In genomic region chr16:88934066-88934667, GRCh38 we compare ENCODE assay signal across 22 cellular contexts. TPM values are rescaled to one million over a fixed set of nuclear protein-coding genes. Genes with fewer than 3 reads are reported as not detected.
DNase-seq lines count a peak whose midpoint lies in the region; ATAC-seq, FAIRE-seq and TF ChIP-seq lines count a peak whose summit lies in the region.
"Had no signal": no experiment of that assay in that cellular context is flagged by ENCODE, and none has a peak within 500 bp of the region (broad histone marks: within the 10 kb centered on the region; RNA-seq: fewer than 3 reads in every experiment).

No MANE protein-coding gene starts in this region.

- no peaks in the 10 kb centered on the region for H3K36me3 ChIP-seq in GM23338 (ENCODE audit: insufficient read depth)
- H3K36me3 ChIP-seq in H1 (ENCODE audit: control insufficient read depth in 2 of 4, insufficient read depth in 4 of 4, low read length in 3 of 4): no peaks in the 10 kb centered on the region

- H3K79me2 ChIP-seq in GM23338 (replicated peaks; ENCODE audit: insufficient read depth): no peaks in the 10 kb centered on the region
- no peaks in the 10 kb centered on the region for H3K79me2 ChIP-seq in H1 (ENCODE audit: control insufficient read depth in 1 of 2, insufficient read depth in 2 of 2, low read length in 2 of 2)

- H4K20me1 ChIP-seq in GM23338 (replicated peaks; ENCODE audit: insufficient read depth) (no peaks in the 10 kb centered on the region), H1 (replicated peaks in 1 of 2; ENCODE audit: control insufficient read depth in 1 of 2, insufficient read depth in 2 of 2, low read length in 2 of 2) (peaks cover 0 to 3% of the 10 kb centered on the region in 2 experiments)

- no peak for FAIRE-seq in H1 (lab: Jason Lieb, UNC)
- FAIRE-seq: D721Med, GM12892, GM19239 had no signal

- H3K4me3 ChIP-seq in right cardiac atrium (ENCODE audit: low read length): no peak overlapping the region
- no peak overlapping the region for H3K4me3 ChIP-seq in GM23338
- no peak overlapping the region for H3K4me3 ChIP-seq in H1 (ENCODE audit: extremely low read depth in 1 of 4, insufficient read depth in 2 of 4, low read depth in 3 of 4, low read length in 4 of 4)

- H3K23me2 ChIP-seq in H1 (ENCODE audit: low read depth, low read length): no peaks in the 10 kb centered on the region

- no peak overlapping the region for H3K18ac ChIP-seq in H1 (ENCODE audit: extremely low read depth, low read length)

- H2BK15ac ChIP-seq in H1 (ENCODE audit: low read length): no peak overlapping the region

- TF ChIP-seq EP300 in H1 (IDR thresholded peaks at IDR 0.05; ENCODE audit: borderline replicate concordance in 1 of 2, low read depth in 2 of 2, low read length in 2 of 2): no peak

- no peak overlapping the region for H3K23ac ChIP-seq in H1 (ENCODE audit: insufficient read length)

- H3K4me1 ChIP-seq in right cardiac atrium (ENCODE audit: control insufficient read depth, insufficient read depth, low read length) (peaks cover 2% of the 10 kb centered on the region), GM23338 (ENCODE audit: insufficient read depth) (no peaks in the 10 kb centered on the region), H1 (replicated peaks in 1 of 4; ENCODE audit: control insufficient read depth in 3 of 4, insufficient read depth in 4 of 4, low read length in 3 of 4) (no peaks in the 10 kb centered on the region)

- H3K14ac ChIP-seq in H1 (ENCODE audit: insufficient read length): no peak overlapping the region

- H2BK5ac ChIP-seq in H1 (ENCODE audit: low read depth, low read length): no peak overlapping the region

- H3K4me1 Mint-ChIP-seq in GM23338: no peaks in the 10 kb centered on the region

- CTCF ChIA-PET in H1 (lab: Charles Lee; ENCODE audit: partially characterized antibody): no interaction called here

- no peak overlapping the region for H3K56ac ChIP-seq in H1 (replicated peaks; ENCODE audit: insufficient read length, low read depth, low read length)

- no peak overlapping the region for H3K4me3 Mint-ChIP-seq in GM23338
- H3K4me3 Mint-ChIP-seq: CD14-positive monocyte; CD8-positive, alpha-beta T cell had no signal

- intact Hi-C loops in right cardiac atrium (cut with DNase I): no loop called here
- intact Hi-C loops in left cardiac atrium (cut with DNase I): loop anchor here in 1 of 2 donors (10.0 kb wide), 1 partner anchor 49 kb away; no protein-coding TSS in a partner anchor

- H2AK5ac ChIP-seq in H1 (ENCODE audit: low read depth, low read length): no peak overlapping the region

- no peaks in the 10 kb centered on the region for H3K36me3 Mint-ChIP-seq in GM23338 (ENCODE audit: low read depth)
- H3K36me3 Mint-ChIP-seq: CD8-positive, alpha-beta T cell; IgD-negative memory B cell had no signal

- no peak overlapping the region for H3K27ac Mint-ChIP-seq in GM23338
- H3K27ac Mint-ChIP-seq: CD14-positive monocyte; CD8-positive, alpha-beta T cell had no signal

- WGBS in right cardiac atrium: 75% methylated on average over 33 of the region's 33 CpGs
- WGBS in H1 (ENCODE audit: extremely low coverage in 1 of 2, insufficient coverage in 1 of 2, insufficient read length in 1 of 2, insufficient replicate concordance in 2 of 2, low coverage in 1 of 2, low lambda C conversion rate in 2 of 2, missing lambda C conversion rate in 1 of 2), 2 experiments: 90% methylated on average over 24 of the region's 33 CpGs; no CpG with 5 or more reads in 1 of the 2 experiments

- H3K27me3 ChIP-seq in right cardiac atrium (ENCODE audit: control insufficient read depth, insufficient read depth) (no peaks in the 10 kb centered on the region), GM23338 (ENCODE audit: insufficient read depth) (peaks cover 6% of the 10 kb centered on the region; the same call in 1 of the 2 replicates), H1 (replicated peaks in 1 of 4; ENCODE audit: control insufficient read depth in 3 of 4, extremely low read depth in 1 of 4, insufficient read depth in 3 of 4, low read length in 3 of 4) (peaks cover 0 to 6% (median 4%) of the 10 kb centered on the region in 4 experiments; a peak in 5 of 7 replicates)

- H2BK120ac ChIP-seq in H1 (replicated peaks; ENCODE audit: low read depth, low read length): no peak overlapping the region

- H3K4ac ChIP-seq in H1 (replicated peaks; ENCODE audit: insufficient read length, low read depth, low read length): no peak overlapping the region

- H4K5ac ChIP-seq in H1 (ENCODE audit: insufficient read length, low read depth, low read length): no peak overlapping the region

- TF ChIP-seq POLR2A in H1 (IDR thresholded peaks at IDR 0.05; ENCODE audit: control extremely low read depth in 1 of 2, low read depth in 2 of 2, low read length in 2 of 2): no peak

- 0 out of 2 replicates have a peak overlapping the region, but pooled peaks have one; percentile 27 for H2BK12ac ChIP-seq in H1 (ENCODE audit: low read depth, low read length)

- H3K9me3 ChIP-seq in right cardiac atrium (ENCODE audit: control insufficient read depth, low read length): no peaks in the 10 kb centered on the region
- no peaks in the 10 kb centered on the region for H3K9me3 ChIP-seq in H1 (ENCODE audit: insufficient read depth in 2 of 2, low read depth in 1 of 2, low read length in 1 of 2)

- peak; percentile 10 to 43; a peak in 2 of 4 replicates for TF ChIP-seq CTCF in GM23338 (conservative IDR thresholded peaks at IDR 0.05; ENCODE audit: low read depth in 2 of 2)
- no peak for TF ChIP-seq CTCF in H1 (IDR thresholded peaks at IDR 0.05; ENCODE audit: control extremely low read depth in 1 of 3, insufficient read depth in 1 of 3, low read depth in 1 of 3, low read length in 3 of 3)

- H4K8ac ChIP-seq in H1 (ENCODE audit: extremely low read depth, insufficient read depth, low read length): no peak overlapping the region

- no peak overlapping the region for H2BK20ac ChIP-seq in H1 (ENCODE audit: low read length)

- peaks cover 6% of the 10 kb centered on the region for H3K9me3 Mint-ChIP-seq in GM23338
- H3K9me3 Mint-ChIP-seq: CD8-positive, alpha-beta T cell; IgD-negative memory B cell had no signal

- H3K4me2 ChIP-seq in GM23338 (no peak overlapping the region), H1 (ENCODE audit: insufficient read depth in 1 of 2, low read depth in 2 of 2, low read length in 2 of 2) (no peak overlapping the region)
- H3K4me2 ChIP-seq: KMS-11 had no signal

- no peak overlapping the region for H2AFZ ChIP-seq in GM23338
- H2AFZ ChIP-seq in H1 (ENCODE audit: low read length): no peak overlapping the region; the same call in 1 of the 2 replicates

- no peaks in the 10 kb centered on the region for H3K79me1 ChIP-seq in H1 (ENCODE audit: low read depth, low read length)

- ATAC-seq in right cardiac atrium (no peak), left cardiac atrium (no peak), GM23338 (peak; percentile 55), left lobe of liver (no peak), GM21825 (IDR thresholded peaks at IDR 0.05; ENCODE audit: unreplicated experiment) (no peak)
- ATAC-seq: CD8-positive, alpha-beta T cell had no signal

- H3K27me3 Mint-ChIP-seq in GM23338 (ENCODE audit: insufficient read depth, low read depth, poor library complexity): peaks cover 15% of the 10 kb centered on the region
- H3K27me3 Mint-ChIP-seq: IgD-negative memory B cell had no signal

- H3F3A ChIP-seq in GM23338 (replicated peaks; ENCODE audit: low read depth): no peaks in the 10 kb centered on the region

- DNase-seq in right cardiac atrium: peak in 2 of 3 donors; percentile 28 to 50
- no peak for DNase-seq in left cardiac atrium
- peak; percentile 30 for DNase-seq in GM23338 (ENCODE audit: low spot score)
- no peak for DNase-seq in H1 (ENCODE audit: low read depth in 1 of 2, low spot score in 2 of 2)
- DNase-seq in left lobe of liver (ENCODE audit: low spot score): no peak
- DNase-seq in SKM-1 (lab: John Stamatoyannopoulos, UW; ENCODE audit: unreplicated experiment): no peak
- DNase-seq: ACHN, COR-L47, DMS153, DMS79 treated with DMSO at 0.1 percent for 48 hours, EL, GDM1, H7 had no signal

- POLR2A ChIA-PET in H1 (lab: Charles Lee; ENCODE audit: partially characterized antibody): no interaction called here

- TF ChIP-seq RAD21 in H1 (IDR thresholded peaks at IDR 0.05 in 1 of 2, conservative IDR thresholded peaks at IDR 0.05 in 1 of 2; ENCODE audit: low read depth in 2 of 2, low read length in 2 of 2): 0 out of 4 replicates have a peak, but pooled peaks of 1 of the 2 experiments have one; percentile 5

- no peak overlapping the region for H3K9ac ChIP-seq in H1 (replicated peaks in 1 of 4; ENCODE audit: extremely low read depth in 1 of 4, low read depth in 3 of 4, low read length in 3 of 4)
- H3K9ac ChIP-seq: KMS-11 had no signal

- no peak overlapping the region for H4K91ac ChIP-seq in H1 (replicated peaks; ENCODE audit: insufficient read length, low read length)

- H3K9me2 ChIP-seq in GM23338 (ENCODE audit: insufficient read depth): no peaks in the 10 kb centered on the region

- H3K27ac ChIP-seq in right cardiac atrium (ENCODE audit: low read length) (no peak overlapping the region), GM23338 (ENCODE audit: low read depth) (no peak overlapping the region), H1 (ENCODE audit: low read depth, low read length) (no peak overlapping the region)
- H3K27ac ChIP-seq: KMS-11 had no signal

TF ChIP-seq in GM23338, 12 proteins besides CTCF, POLR2A, EP300 and RAD21 (continues in another document):
- TF ChIP-seq STAT1 (IDR thresholded peaks at IDR 0.05; ENCODE audit: unreplicated experiment) (no peak), EZH2phosphoT487 (IDR thresholded peaks at IDR 0.05; ENCODE audit: unreplicated experiment) (no peak), POLR2AphosphoS5 (IDR thresholded peaks at IDR 0.05; ENCODE audit: low read depth) (no peak), CREB1 (CRISPR knock-in tag; IDR thresholded peaks at IDR 0.05; ENCODE audit: low read depth) (no peak)

TF ChIP-seq in H1, 55 proteins besides CTCF, POLR2A, EP300 and RAD21:
- TF ChIP-seq HDAC2 (IDR thresholded peaks at IDR 0.05; ENCODE audit: borderline replicate concordance in 1 of 2, low read depth in 2 of 2, low read length in 2 of 2): no peak
- TF ChIP-seq SIN3A (conservative IDR thresholded peaks at IDR 0.05 in 1 of 2, IDR thresholded peaks at IDR 0.05 in 1 of 2; ENCODE audit: low read depth in 1 of 2, low read length in 2 of 2): no peak

RNA-seq across cellular contexts. Expression of gene CBFA2T3, which starts 42.8 kb away (rescaled TPM):
- total RNA-seq in right cardiac atrium: 1 to 10 TPM; 5.6 to 8.5 (median 6.9) TPM
- polyA plus RNA-seq in right cardiac atrium: 7.3 TPM
- 1 to 10 TPM; 6.5 to 6.6 TPM for total RNA-seq in left cardiac atrium
- total RNA-seq in GM23338 (2014; rRNA removed; shearing (Covaris generic)): 0.85 and 1.5 TPM in 2 replicates
- polyA plus RNA-seq in GM23338 (2016; fragmentation: Nextera tagmentation; extraction: Ambion mirVana): 0.70 and 0.87 TPM in 2 replicates
- total RNA-seq in H1 (2021; fragmentation: NEBNext Ultra II Directional; extraction: Animal tissue kit (Norgen Biotek cat#: 25700)): 1.3 and 2.7 TPM in 2 replicates
- polyA plus RNA-seq in H1 (2011; rRNA removed): 0.51 and 1.5 TPM in 2 replicates
- polyA plus RNA-seq in H1 (2011; cell fraction: cytosol; rRNA removed): 0.62 TPM
- polyA plus RNA-seq in H1 (2011; cell fraction: nucleus; rRNA removed): 3.9 TPM
- 0.99 to 1.7 TPM (median 1.2 TPM) in 4 replicates for polyA plus RNA-seq in H1 (2012, experiment 1 of 2)
- 1.1 TPM for polyA plus RNA-seq in H1 (2012, experiment 2 of 2)
- 1.6 TPM for polyA plus RNA-seq in H1 (2013, experiment 1 of 2)
- 1.2 TPM for polyA plus RNA-seq in H1 (2013, experiment 2 of 2)
- 0.59 and 0.66 TPM in 2 replicates for polyA minus RNA-seq in H1 (2011; rRNA and poly(A)+ RNA removed)
- polyA minus RNA-seq in H1 (2011; cell fraction: cytosol; rRNA and poly(A)+ RNA removed): 2.9 TPM
- polyA minus RNA-seq in H1 (2011; cell fraction: nucleus; rRNA and poly(A)+ RNA removed): 2.1 TPM
- total RNA-seq in left lobe of liver: 11.0 TPM
- total RNA-seq: A172 had no signal

Comparison
In these comparisons a context has a peak if more than half of its experiments do, and no peak if none do; other contexts are left out.
1. DNase-seq: peak in right cardiac atrium (2 of 3) and GM23338 (single experiment); none in left cardiac atrium (single experiment), H1 (0 of 2), left lobe of liver (single experiment) and SKM-1 (single experiment).
2. CTCF ChIP-seq: peak in GM23338 (2 of 2); none in H1 (0 of 3).